13 cellular contexts compared by ENCODE assay signal in the genomic region with DNA sequence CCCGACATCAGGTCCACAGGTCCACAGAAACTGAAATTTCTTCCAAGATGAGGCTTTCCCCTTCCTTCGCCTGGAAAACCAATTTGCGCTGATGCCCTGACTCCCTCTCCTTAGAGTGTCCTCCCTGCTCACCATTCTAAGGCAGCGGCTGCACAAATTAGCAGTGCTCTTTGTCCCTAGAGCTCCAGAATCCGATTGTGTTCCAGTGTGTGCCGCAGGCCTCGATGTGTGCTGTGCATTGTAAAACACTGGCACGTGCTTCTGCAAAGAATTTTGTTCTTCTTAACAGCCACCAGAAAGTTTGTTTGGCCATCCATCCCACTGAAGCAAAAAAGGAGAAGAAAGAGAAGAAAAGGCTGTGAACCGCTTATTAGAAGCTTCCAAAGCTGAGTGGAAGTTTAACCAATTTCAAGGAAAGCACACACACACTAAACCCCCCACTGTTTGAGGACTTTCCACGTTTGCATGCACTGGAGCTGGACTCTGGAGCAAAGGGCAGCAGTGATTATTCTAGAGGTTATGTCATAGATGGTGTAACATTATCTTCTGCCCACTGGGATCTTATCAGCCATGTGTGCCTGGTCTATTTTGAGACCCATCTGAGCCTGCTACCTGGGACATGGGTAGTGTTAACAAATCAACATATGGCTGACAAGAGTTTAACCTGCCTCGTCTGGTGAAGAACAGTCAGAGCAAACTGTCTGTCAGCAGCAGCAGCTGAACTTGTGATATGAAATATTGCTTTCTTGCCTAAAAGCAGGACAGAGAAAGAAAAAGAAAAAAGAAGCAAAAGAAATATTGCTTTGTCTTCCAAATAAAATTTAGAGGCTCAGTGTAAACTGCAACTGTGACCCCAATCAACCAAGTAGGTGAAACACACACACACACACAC.
DNase-seq lines count a peak whose midpoint lies in the region; ATAC-seq, FAIRE-seq and TF ChIP-seq lines count a peak whose summit lies in the region.
"Had no signal": no experiment of that assay in that cellular context is flagged by ENCODE, and none has a peak within 500 bp of the region (broad histone marks: within the 10 kb centered on the region; RNA-seq: fewer than 3 reads in every experiment).

No MANE protein-coding gene starts in this region.

- no peaks in the 10 kb centered on the region for H3K9me3 Mint-ChIP-seq in activated naive CD4-positive, alpha-beta T cell treated with anti-CD3 and anti-CD28 coated beads for 36 hours
- H3K9me3 Mint-ChIP-seq: activated CD4-positive, alpha-beta T cell treated with anti-CD3 and anti-CD28 coated beads, Interleukin-2, amount 10 ng/mL, durations not matched to agents 7 days and 5 days had no signal

- intact Hi-C loops in heart left ventricle (cut with DNase I), result loop anchor here in 3 of 10 donors (5.0 to 10.0 kb wide), 5 partner anchors 46 to 572 kb away; no protein-coding TSS in a partner anchor
- intact Hi-C loops in activated naive CD4-positive, alpha-beta T cell treated with anti-CD3 and anti-CD28 coated beads for 36 hours (cut with micrococcal nuclease), result no loop called here

- H3K4me3 ChIP-seq in heart left ventricle (no peak overlapping the region), neutrophil (ENCODE audit: low read depth in 1 of 2, low read length in 1 of 2) (no peak overlapping the region)
- H3K4me3 ChIP-seq: BLaER1 had no signal

- peak; percentile 62 to 91 (median 85) for ATAC-seq in heart left ventricle

- H3K27me3 ChIP-seq in heart left ventricle (no peaks in the 10 kb centered on the region), neutrophil (no peaks in the 10 kb centered on the region)
- H3K27me3 ChIP-seq: BLaER1 had no signal

- TF ChIP-seq POLR2A in heart left ventricle (IDR thresholded peaks at IDR 0.05), result no peak

- FAIRE-seq in urothelium cell line (lab: Jason Lieb, UNC), result no peak

- no peaks in the 10 kb centered on the region for H3K36me3 Mint-ChIP-seq in activated naive CD4-positive, alpha-beta T cell treated with anti-CD3 and anti-CD28 coated beads for 36 hours (ENCODE audit: low read depth)

- H3K4me1 ChIP-seq in heart left ventricle, result peaks cover 0 to 37% (median 7%) of the 10 kb centered on the region in 12 donors
- H3K4me1 ChIP-seq in neutrophil (ENCODE audit: control insufficient read depth in 1 of 2, insufficient read depth in 1 of 2, low read depth in 1 of 2, low read length in 1 of 2), result peaks cover 10 to 13% of the 10 kb centered on the region in 2 experiments

- no peaks in the 10 kb centered on the region for H3K9me3 ChIP-seq in heart left ventricle
- no peaks in the 10 kb centered on the region for H3K9me3 ChIP-seq in neutrophil
- H3K9me3 ChIP-seq: BLaER1 had no signal

- H3K4me1 Mint-ChIP-seq in activated naive CD4-positive, alpha-beta T cell treated with anti-CD3 and anti-CD28 coated beads for 36 hours (ENCODE audit: low read depth), result peaks cover 13% of the 10 kb centered on the region

- 42 to 49% (median 44%) methylated on average over 10 to 11 of the region's 11 CpGs for WGBS in heart left ventricle, 4 donors

- H3K27ac Mint-ChIP-seq in activated naive CD4-positive, alpha-beta T cell treated with anti-CD3 and anti-CD28 coated beads for 36 hours, result no peak overlapping the region
- H3K27ac Mint-ChIP-seq: activated CD4-positive, alpha-beta T cell treated with anti-CD3 and anti-CD28 coated beads, Interleukin-2, amount 10 ng/mL, durations not matched to agents 7 days and 5 days had no signal

- H3K27me3 Mint-ChIP-seq in activated naive CD4-positive, alpha-beta T cell treated with anti-CD3 and anti-CD28 coated beads for 36 hours (ENCODE audit: low read depth), result no peaks in the 10 kb centered on the region

- peak overlapping the region; percentile 21 to 84 (median 63) for H3K27ac ChIP-seq in heart left ventricle
- peak overlapping the region; percentile 44 for H3K27ac ChIP-seq in neutrophil

- TF ChIP-seq CTCF in heart left ventricle (IDR thresholded peaks at IDR 0.05) (no peak), neutrophil (IDR thresholded peaks at IDR 0.05) (no peak)

- CTCF ChIA-PET in activated naive CD4-positive, alpha-beta T cell treated with anti-CD3 and anti-CD28 coated beads for 36 hours (lab: Charles Lee), result interaction anchor here (0.6 kb wide), 1 partner anchor 95 kb away, joined by 3 read pairs; no protein-coding TSS in a partner anchor

- DNase-seq in DMS 273 (lab: John Stamatoyannopoulos, UW; ENCODE audit: unreplicated experiment) (peak; percentile 42), NCI-H2171 treated with DMSO at 0.1 percent for 48 hours (lab: John Stamatoyannopoulos, UW) (peak; percentile 77), heart left ventricle (no peak), AG20443 (ENCODE audit: low spot score) (no peak), dedifferentiated amniotic fluid mesenchymal stem cell (ENCODE audit: extremely low spot score) (no peak), urothelium cell line (ENCODE audit: low spot score) (no peak)
- no peak for DNase-seq in activated naive CD4-positive, alpha-beta T cell treated with anti-CD3 and anti-CD28 coated beads for 36 hours
- DNase-seq: activated CD4-positive, alpha-beta T cell treated with anti-CD3 and anti-CD28 coated beads, Interleukin-2, amount 10 ng/mL, durations not matched to agents 7 days and 5 days; activated naive CD4-positive, alpha-beta T cell treated with anti-CD3 and anti-CD28 coated beads, Interleukin-2, amount 50 U/mL, for 16 hours; NCI-H187; SIG-M5 had no signal

- H3K36me3 ChIP-seq in heart left ventricle (no peaks in the 10 kb centered on the region), neutrophil (no peaks in the 10 kb centered on the region)
- H3K36me3 ChIP-seq: BLaER1 had no signal

- H3K4me3 Mint-ChIP-seq in activated naive CD4-positive, alpha-beta T cell treated with anti-CD3 and anti-CD28 coated beads for 36 hours, result no peak overlapping the region
- H3K4me3 Mint-ChIP-seq: activated CD4-positive, alpha-beta T cell treated with anti-CD3 and anti-CD28 coated beads, Interleukin-2, amount 10 ng/mL, durations not matched to agents 7 days and 5 days had no signal

Comparison
In these comparisons a context has a peak if more than half of its experiments do, and no peak if none do; other contexts are left out.
1. DNase-seq: peak in DMS 273 (single experiment) and NCI-H2171 treated with DMSO at 0.1 percent for 48 hours (single experiment); none in heart left ventricle (0 of 5), AG20443 (single experiment), dedifferentiated amniotic fluid mesenchymal stem cell (single experiment), urothelium cell line (single experiment) and activated naive CD4-positive, alpha-beta T cell treated with anti-CD3 and anti-CD28 coated beads for 36 hours (single experiment).